8 cellular contexts compared by ENCODE assay signal in genomic region chr15:78872972-78873795, GRCh38. TPM values are rescaled to one million over a fixed set of nuclear protein-coding genes. Genes with fewer than 3 reads are reported as not detected.
A peak's percentile ranks its signal among the peaks of the same experiment; 100 is the strongest.
DNase-seq lines count a peak whose midpoint lies in the region; ATAC-seq and TF ChIP-seq lines count a peak whose summit lies in the region.

No MANE protein-coding gene starts in this region.

- no peaks in the 10 kb centered on the region for H3K9me3 ChIP-seq in OCI-LY3 (ENCODE audit: insufficient read depth, low read length)

- H3K36me3 ChIP-seq in OCI-LY3 (replicated peaks; ENCODE audit: low read depth, low read length) = peaks cover 10% of the 10 kb centered on the region

- peak overlapping the region; percentile 98 for H3K4me2 ChIP-seq in OCI-LY3 (ENCODE audit: low read length)

- H3K27me3 Mint-ChIP-seq in IgD-negative memory B cell = no peaks in the 10 kb centered on the region
- H3K27me3 Mint-ChIP-seq in activated T-cell treated with anti-CD3 and anti-CD28 coated beads, Interleukin-2, amount 50 U/mL, for 24 hours = no peaks in the 10 kb centered on the region

- no peaks in the 10 kb centered on the region for H3K9me3 Mint-ChIP-seq in IgD-negative memory B cell
- no peaks in the 10 kb centered on the region for H3K9me3 Mint-ChIP-seq in activated T-cell treated with anti-CD3 and anti-CD28 coated beads, Interleukin-2, amount 50 U/mL, for 24 hours

- no peaks in the 10 kb centered on the region for H3K27me3 ChIP-seq in OCI-LY3 (ENCODE audit: low read depth, low read length)

- H3K36me3 Mint-ChIP-seq in IgD-negative memory B cell = peaks cover 2% of the 10 kb centered on the region
- peaks cover 43% of the 10 kb centered on the region for H3K36me3 Mint-ChIP-seq in activated T-cell treated with anti-CD3 and anti-CD28 coated beads, Interleukin-2, amount 50 U/mL, for 24 hours (ENCODE audit: low read depth)

- H3K4me3 ChIP-seq in OCI-LY3 (ENCODE audit: low read length) = peak overlapping the region; percentile 96

- peak overlapping the region; percentile 97 for H3K27ac ChIP-seq in OCI-LY3 (ENCODE audit: low read length)

- H3K4me1 Mint-ChIP-seq in IgD-negative memory B cell = peaks cover 22 to 40% (median 24%) of the 10 kb centered on the region in 3 donors
- peaks cover 38% of the 10 kb centered on the region for H3K4me1 Mint-ChIP-seq in activated T-cell treated with anti-CD3 and anti-CD28 coated beads, Interleukin-2, amount 50 U/mL, for 24 hours (ENCODE audit: low read depth)

- H4K20me1 ChIP-seq in OCI-LY3 (ENCODE audit: insufficient read depth, low read length) = peaks cover 46% of the 10 kb centered on the region

- no peak overlapping the region for H2AFZ ChIP-seq in OCI-LY3 (ENCODE audit: low read depth, low read length)

- peaks cover 28% of the 10 kb centered on the region for H3K4me1 ChIP-seq in OCI-LY3 (ENCODE audit: low read length)

- DNase-seq in DMS153 (lab: John Stamatoyannopoulos, UW) (peak; percentile 35), myocyte (ENCODE audit: low read depth) (peak; percentile 87)
- DNase-seq in activated T-cell treated with anti-CD3 and anti-CD28 coated beads, Interleukin-2, amount 50 U/mL, for 24 hours = peak; percentile 91
- peak; percentile 72 for DNase-seq in stimulated activated CD8-positive, alpha-beta memory T cell treated with anti-CD3 and anti-CD28 coated beads, Interleukin-7, amount 100 ng/mL, for 24 hours (ENCODE audit: low read depth)

- peak overlapping the region; percentile 99 to 100 (median 99) for H3K4me3 Mint-ChIP-seq in IgD-negative memory B cell
- peak overlapping the region; percentile 96 for H3K4me3 Mint-ChIP-seq in activated T-cell treated with anti-CD3 and anti-CD28 coated beads, Interleukin-2, amount 50 U/mL, for 24 hours

- peak; percentile 59 for TF ChIP-seq CTCF in OCI-LY3 (IDR thresholded peaks at IDR 0.05; ENCODE audit: low read depth, low read length)

- H3K79me2 ChIP-seq in OCI-LY3 (ENCODE audit: low read length) = peaks cover 54% of the 10 kb centered on the region

- peak overlapping the region; percentile 100 for H3K27ac Mint-ChIP-seq in IgD-negative memory B cell
- peak overlapping the region; percentile 99 for H3K27ac Mint-ChIP-seq in activated T-cell treated with anti-CD3 and anti-CD28 coated beads, Interleukin-2, amount 50 U/mL, for 24 hours

- H3K9ac ChIP-seq in OCI-LY3 (ENCODE audit: low read length) = peak overlapping the region; percentile 100

- ATAC-seq in GM21528 (IDR thresholded peaks at IDR 0.05; ENCODE audit: low FRiP score, unreplicated experiment) (peak; percentile 72), esophagus mucosa (peak; percentile 75)

RNA-seq across cellular contexts. Expression of gene MORF4L1, which starts 0.5 kb away (rescaled TPM):
- polyA plus RNA-seq in IgD-negative memory B cell = 218 TPM
- total RNA-seq in esophagus mucosa (128 TPM), myocyte (527 and 616 TPM in 2 replicates)
- polyA plus RNA-seq in myocyte (2012) = 451 TPM

Comparison
In these comparisons a context has a peak if more than half of its experiments do, and no peak if none do; other contexts are left out.
1. Peak in every context shown above with its lines: DNase-seq, ATAC-seq, H3K4me3 ChIP-seq and H3K27ac ChIP-seq.
2. DNase-seq: peak in every context shown above with its lines; median percentile 91 in activated T-cell treated with anti-CD3 and anti-CD28 coated beads, Interleukin-2, amount 50 U/mL, for 24 hours; 87 in myocyte; 72 in stimulated activated CD8-positive, alpha-beta memory T cell treated with anti-CD3 and anti-CD28 coated beads, Interleukin-7, amount 100 ng/mL, for 24 hours; 35 in DMS153.